Comparison of ENCODE assay signal across 19 cellular contexts in the genomic region with DNA sequence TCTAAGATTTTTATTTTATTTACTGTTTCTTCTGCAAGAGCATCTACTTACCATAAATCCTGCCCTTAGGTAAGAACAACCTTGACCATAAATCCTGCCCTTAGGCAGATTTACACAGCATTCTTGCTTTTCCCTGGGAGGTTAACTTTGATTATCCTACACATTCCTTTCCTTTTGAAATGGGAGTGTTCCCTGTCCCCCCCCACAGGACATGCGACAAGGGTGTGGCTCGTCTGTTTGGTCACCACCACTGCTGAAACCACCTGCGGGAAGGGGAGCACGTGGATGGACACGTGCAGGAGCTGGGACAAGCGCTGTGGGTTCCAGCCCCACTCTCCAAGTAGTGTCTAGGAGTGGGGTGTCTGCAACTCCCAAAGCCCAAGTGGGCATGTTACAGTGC.
A peak's percentile ranks its signal among the peaks of the same experiment; 100 is the strongest.
DNase-seq lines count a peak whose midpoint lies in the region; ATAC-seq and TF ChIP-seq lines count a peak whose summit lies in the region.
"Had no signal": no experiment of that assay in that cellular context is flagged by ENCODE, and none has a peak within 500 bp of the region (broad histone marks: within the 10 kb centered on the region; RNA-seq: fewer than 3 reads in every experiment).

No MANE protein-coding gene starts in this region.

- H3K27ac Mint-ChIP-seq in GM23338 (no peak overlapping the region), immature natural killer cell (no peak overlapping the region), MCF 10A (ENCODE audit: low read depth, unreplicated experiment) (no peak overlapping the region)
- H3K27ac Mint-ChIP-seq: CD4-positive, CD25-positive, alpha-beta regulatory T cell had no signal

- H3K27me3 Mint-ChIP-seq in GM23338 (ENCODE audit: insufficient read depth, low read depth, poor library complexity) (no peaks in the 10 kb centered on the region), immature natural killer cell (ENCODE audit: low read depth in 3 of 3) (peaks cover 0 to 6% (median 0%) of the 10 kb centered on the region in 3 donors), MCF 10A (ENCODE audit: insufficient read depth, unreplicated experiment) (no peaks in the 10 kb centered on the region)
- H3K27me3 Mint-ChIP-seq: CD4-positive, CD25-positive, alpha-beta regulatory T cell had no signal

- TF ChIP-seq CTCF in GM23338 (conservative IDR thresholded peaks at IDR 0.05; ENCODE audit: low read depth in 2 of 2) (no peak), PC-9 (conservative IDR thresholded peaks at IDR 0.05) (no peak), MCF 10A (IDR thresholded peaks at IDR 0.05; ENCODE audit: unreplicated experiment) (no peak)

- H3K27ac ChIP-seq in GM23338 (ENCODE audit: low read depth) (no peak overlapping the region), PC-9 (no peak overlapping the region)

- no peak overlapping the region for H3K4me2 ChIP-seq in GM23338
- no peak overlapping the region for H3K4me2 ChIP-seq in PC-9

- no peaks in the 10 kb centered on the region for H3K4me1 ChIP-seq in GM23338 (ENCODE audit: insufficient read depth)
- H3K4me1 ChIP-seq in PC-9 (replicated peaks; ENCODE audit: insufficient read depth) = peaks cover 12% of the 10 kb centered on the region; the same call in 1 of the 2 replicates

- no peaks in the 10 kb centered on the region for H3K36me3 Mint-ChIP-seq in GM23338 (ENCODE audit: low read depth)
- no peaks in the 10 kb centered on the region for H3K36me3 Mint-ChIP-seq in immature natural killer cell
- H3K36me3 Mint-ChIP-seq in MCF 10A (ENCODE audit: insufficient read depth, unreplicated experiment) = peaks cover 4% of the 10 kb centered on the region
- H3K36me3 Mint-ChIP-seq: CD4-positive, CD25-positive, alpha-beta regulatory T cell had no signal

- H3K4me3 ChIP-seq in GM23338 = no peak overlapping the region
- H3K4me3 ChIP-seq in PC-9 = no peak overlapping the region

- BruUV-seq in PC-9 (replicated peaks; lab: Mats Ljungman, UMichigan) = no TSS peak
- no TSS peak for BruUV-seq in MCF 10A (replicated peaks; lab: Mats Ljungman, UMichigan)

- H3K9me2 ChIP-seq in GM23338 (ENCODE audit: insufficient read depth) (no peaks in the 10 kb centered on the region), PC-9 (ENCODE audit: insufficient read depth) (no peaks in the 10 kb centered on the region)

- H3K9me3 Mint-ChIP-seq in GM23338 (no peaks in the 10 kb centered on the region), immature natural killer cell (peaks cover 0 to 3% (median 0%) of the 10 kb centered on the region in 6 donors), MCF 10A (ENCODE audit: unreplicated experiment) (peaks cover 7% of the 10 kb centered on the region)

- H3K4me1 Mint-ChIP-seq in GM23338 (no peaks in the 10 kb centered on the region), immature natural killer cell (no peaks in the 10 kb centered on the region), MCF 10A (ENCODE audit: insufficient read depth, unreplicated experiment) (no peaks in the 10 kb centered on the region)
- H3K4me1 Mint-ChIP-seq: CD4-positive, CD25-positive, alpha-beta regulatory T cell had no signal

- H4K20me1 ChIP-seq in GM23338 (replicated peaks; ENCODE audit: insufficient read depth) (no peaks in the 10 kb centered on the region), PC-9 (ENCODE audit: insufficient read depth) (no peaks in the 10 kb centered on the region)

- CTCF ChIA-PET in PC-9 (lab: Charles Lee) = no interaction called here
- CTCF ChIA-PET in MCF 10A (lab: Yijun Ruan, JAX) = interaction anchor here (1.1 kb wide), 1 partner anchor 11 kb away, joined by 3 read pairs; no protein-coding TSS in a partner anchor

- H3K27me3 ChIP-seq in GM23338 (ENCODE audit: insufficient read depth) (no peaks in the 10 kb centered on the region), PC-9 (ENCODE audit: insufficient read depth, low read depth) (no peaks in the 10 kb centered on the region)

- H3F3A ChIP-seq in GM23338 (replicated peaks; ENCODE audit: low read depth) (no peaks in the 10 kb centered on the region), PC-9 (ENCODE audit: insufficient read depth, low read depth) (no peaks in the 10 kb centered on the region)

- intact Hi-C loops in PC-9 (cut with micrococcal nuclease; ENCODE audit: unreplicated experiment) = no loop called here
- intact Hi-C loops in left colon (cut with DNase I, micrococcal nuclease) = no loop called here
- intact Hi-C loops in MCF 10A (cut with micrococcal nuclease) = no loop called here

- H2AFZ ChIP-seq in GM23338 (no peak overlapping the region), PC-9 (no peak overlapping the region)

- DNase-seq in GM23338 (ENCODE audit: low spot score) (peak; percentile 4), PC-9 (peak; percentile 39 to 62), left colon (peak; percentile 64 to 75), renal cortical epithelial cell (ENCODE audit: low read depth) (peak; percentile 39), immature natural killer cell (no peak), MCF 10A (ENCODE audit: unreplicated experiment) (no peak)
- DNase-seq: CD4-positive, CD25-positive, alpha-beta regulatory T cell; COR-L47; DND-41; GOT3; NCI-H1092; NCI-H1436; NCI-H1930; NCI-H226; NCI-H524 treated with DMSO at 0.1 percent for 48 hours; OCI-M1; SHP77 had no signal

- ATAC-seq in GM23338 (no peak), left colon (peak; percentile 96), HG02885 (IDR thresholded peaks at IDR 0.05; ENCODE audit: poor library complexity, unreplicated experiment) (no peak), GM21786 (IDR thresholded peaks at IDR 0.05; ENCODE audit: unreplicated experiment) (no peak)

- H3K4me3 Mint-ChIP-seq in GM23338 = no peak overlapping the region
- H3K4me3 Mint-ChIP-seq in immature natural killer cell = no peak overlapping the region
- no peak overlapping the region for H3K4me3 Mint-ChIP-seq in MCF 10A (ENCODE audit: unreplicated experiment)
- H3K4me3 Mint-ChIP-seq: CD4-positive, CD25-positive, alpha-beta regulatory T cell had no signal

- no peaks in the 10 kb centered on the region for H3K9me3 ChIP-seq in PC-9 (ENCODE audit: insufficient read depth, low read depth)

- POLR2A ChIA-PET in PC-9 (lab: Charles Lee; ENCODE audit: unreplicated experiment) = no interaction called here
- POLR2A ChIA-PET in MCF 10A (lab: Yijun Ruan, JAX) = interaction anchor here (0.6 kb wide), 1 partner anchor 17 kb away, joined by 3 read pairs; no protein-coding TSS in a partner anchor

- H3K36me3 ChIP-seq in GM23338 (ENCODE audit: insufficient read depth) = no peaks in the 10 kb centered on the region; the same call in 1 of the 2 replicates
- no peaks in the 10 kb centered on the region for H3K36me3 ChIP-seq in PC-9 (ENCODE audit: low read depth)

- H3K79me2 ChIP-seq in GM23338 (replicated peaks; ENCODE audit: insufficient read depth) (no peaks in the 10 kb centered on the region), PC-9 (ENCODE audit: low read depth) (no peaks in the 10 kb centered on the region)

TF ChIP-seq in GM23338, 12 proteins besides CTCF, POLR2A, EP300 and RAD21 (continues in another document):
- TF ChIP-seq EZH2phosphoT487 (IDR thresholded peaks at IDR 0.05; ENCODE audit: unreplicated experiment) (no peak), CREB1 (CRISPR knock-in tag; IDR thresholded peaks at IDR 0.05; ENCODE audit: low read depth) (no peak), ZNF114 (CRISPR knock-in tag; IDR thresholded peaks at IDR 0.05) (no peak), JUNB (IDR thresholded peaks at IDR 0.05; ENCODE audit: unreplicated experiment) (no peak), ZNF331 (CRISPR knock-in tag; IDR thresholded peaks at IDR 0.05; ENCODE audit: low read depth) (no peak), POLR2AphosphoS5 (IDR thresholded peaks at IDR 0.05; ENCODE audit: low read depth) (no peak), NANOG (IDR thresholded peaks at IDR 0.05; ENCODE audit: borderline replicate concordance) (no peak), EZH2 (IDR thresholded peaks at IDR 0.05; ENCODE audit: low read depth, unreplicated experiment) (no peak)
- TF ChIP-seq, protein P1, sequence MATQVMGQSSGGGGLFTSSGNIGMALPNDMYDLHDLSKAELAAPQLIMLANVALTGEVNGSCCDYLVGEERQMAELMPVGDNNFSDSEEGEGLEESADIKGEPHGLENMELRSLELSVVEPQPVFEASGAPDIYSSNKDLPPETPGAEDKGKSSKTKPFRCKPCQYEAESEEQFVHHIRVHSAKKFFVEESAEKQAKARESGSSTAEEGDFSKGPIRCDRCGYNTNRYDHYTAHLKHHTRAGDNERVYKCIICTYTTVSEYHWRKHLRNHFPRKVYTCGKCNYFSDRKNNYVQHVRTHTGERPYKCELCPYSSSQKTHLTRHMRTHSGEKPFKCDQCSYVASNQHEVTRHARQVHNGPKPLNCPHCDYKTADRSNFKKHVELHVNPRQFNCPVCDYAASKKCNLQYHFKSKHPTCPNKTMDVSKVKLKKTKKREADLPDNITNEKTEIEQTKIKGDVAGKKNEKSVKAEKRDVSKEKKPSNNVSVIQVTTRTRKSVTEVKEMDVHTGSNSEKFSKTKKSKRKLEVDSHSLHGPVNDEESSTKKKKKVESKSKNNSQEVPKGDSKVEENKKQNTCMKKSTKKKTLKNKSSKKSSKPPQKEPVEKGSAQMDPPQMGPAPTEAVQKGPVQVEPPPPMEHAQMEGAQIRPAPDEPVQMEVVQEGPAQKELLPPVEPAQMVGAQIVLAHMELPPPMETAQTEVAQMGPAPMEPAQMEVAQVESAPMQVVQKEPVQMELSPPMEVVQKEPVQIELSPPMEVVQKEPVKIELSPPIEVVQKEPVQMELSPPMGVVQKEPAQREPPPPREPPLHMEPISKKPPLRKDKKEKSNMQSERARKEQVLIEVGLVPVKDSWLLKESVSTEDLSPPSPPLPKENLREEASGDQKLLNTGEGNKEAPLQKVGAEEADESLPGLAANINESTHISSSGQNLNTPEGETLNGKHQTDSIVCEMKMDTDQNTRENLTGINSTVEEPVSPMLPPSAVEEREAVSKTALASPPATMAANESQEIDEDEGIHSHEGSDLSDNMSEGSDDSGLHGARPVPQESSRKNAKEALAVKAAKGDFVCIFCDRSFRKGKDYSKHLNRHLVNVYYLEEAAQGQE (IDR thresholded peaks at IDR 0.05; ENCODE audit: unreplicated experiment) = no peak
- TF ChIP-seq, protein P2, sequence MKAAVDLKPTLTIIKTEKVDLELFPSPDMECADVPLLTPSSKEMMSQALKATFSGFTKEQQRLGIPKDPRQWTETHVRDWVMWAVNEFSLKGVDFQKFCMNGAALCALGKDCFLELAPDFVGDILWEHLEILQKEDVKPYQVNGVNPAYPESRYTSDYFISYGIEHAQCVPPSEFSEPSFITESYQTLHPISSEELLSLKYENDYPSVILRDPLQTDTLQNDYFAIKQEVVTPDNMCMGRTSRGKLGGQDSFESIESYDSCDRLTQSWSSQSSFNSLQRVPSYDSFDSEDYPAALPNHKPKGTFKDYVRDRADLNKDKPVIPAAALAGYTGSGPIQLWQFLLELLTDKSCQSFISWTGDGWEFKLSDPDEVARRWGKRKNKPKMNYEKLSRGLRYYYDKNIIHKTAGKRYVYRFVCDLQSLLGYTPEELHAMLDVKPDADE (IDR thresholded peaks at IDR 0.05) = no peak

Comparison
In these comparisons a context has a peak if more than half of its experiments do, and no peak if none do; other contexts are left out.
1. DNase-seq: peak in GM23338 (single experiment), PC-9 (2 of 2), left colon (2 of 2) and renal cortical epithelial cell (single experiment); none in immature natural killer cell (0 of 3) and MCF 10A (single experiment).